In the genomic region with DNA sequence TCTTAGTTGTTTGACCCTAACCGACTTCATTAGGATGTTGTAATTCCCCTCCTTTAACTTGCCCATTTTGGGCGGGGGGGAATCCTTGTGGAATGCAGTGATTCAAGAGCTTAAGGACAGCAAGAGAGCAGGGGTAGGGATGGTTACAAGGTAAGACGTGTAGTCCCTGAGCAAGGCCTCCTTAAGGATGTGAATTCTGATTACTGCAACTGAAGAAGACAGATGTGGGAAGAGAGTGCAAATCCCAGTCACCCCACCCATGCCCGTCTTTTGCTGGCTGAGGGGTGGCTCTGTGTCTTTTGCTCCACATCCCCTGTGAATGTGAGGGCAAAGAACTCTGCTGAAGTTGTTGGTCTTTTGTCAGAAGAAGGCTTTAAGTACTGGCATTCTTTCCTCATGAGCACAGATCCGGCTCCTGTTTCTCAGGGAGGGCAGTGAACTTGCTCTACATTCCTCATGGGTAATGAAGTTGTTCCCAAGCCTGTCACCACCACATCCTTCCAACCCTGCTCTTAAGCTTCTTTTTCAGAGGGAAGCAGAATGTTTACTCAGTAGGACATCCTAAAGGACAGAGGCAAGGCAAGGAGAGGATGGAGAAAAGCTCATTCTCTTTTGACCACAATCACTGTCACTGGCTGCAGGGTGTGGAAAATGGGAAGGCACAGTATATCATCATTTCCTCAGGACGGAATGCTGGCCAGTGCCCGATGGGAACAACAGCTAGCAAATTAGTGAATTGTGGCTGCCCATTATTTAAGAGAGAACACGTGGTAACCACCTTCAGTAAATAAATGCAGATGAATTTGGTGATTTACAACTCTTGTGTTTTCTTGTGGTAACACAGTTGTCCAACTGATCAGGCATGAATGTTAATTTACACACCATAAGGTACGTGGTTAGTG, we compare ENCODE assay signal across 2 cellular contexts.
TF ChIP-seq lines count a peak whose summit lies in the region.

No MANE protein-coding gene starts in this region.

TF ChIP-seq in IMR-90, 13 proteins besides CTCF, POLR2A, EP300 and RAD21:
- peak; percentile 4 for TF ChIP-seq CEBPB (IDR thresholded peaks at IDR 0.05; ENCODE audit: low read depth, low read length)
- peak; percentile 52; the same call in 1 of the 2 replicates for TF ChIP-seq MXI1 (IDR thresholded peaks at IDR 0.05; ENCODE audit: borderline replicate concordance, low read depth, low read length)
- TF ChIP-seq FOS (IDR thresholded peaks at IDR 0.05; ENCODE audit: low read depth, low read length): 0 out of 2 replicates have a peak, but pooled peaks have one; percentile 21
- peak; percentile 61 for TF ChIP-seq RCOR1 (IDR thresholded peaks at IDR 0.05; ENCODE audit: insufficient replicate concordance, low read length)
- no peak for TF ChIP-seq BHLHE40 (IDR thresholded peaks at IDR 0.05; ENCODE audit: low read depth, low read length)
- no peak for TF ChIP-seq RFX5 (IDR thresholded peaks at IDR 0.05; ENCODE audit: low read depth, low read length)
- TF ChIP-seq, protein P1, sequence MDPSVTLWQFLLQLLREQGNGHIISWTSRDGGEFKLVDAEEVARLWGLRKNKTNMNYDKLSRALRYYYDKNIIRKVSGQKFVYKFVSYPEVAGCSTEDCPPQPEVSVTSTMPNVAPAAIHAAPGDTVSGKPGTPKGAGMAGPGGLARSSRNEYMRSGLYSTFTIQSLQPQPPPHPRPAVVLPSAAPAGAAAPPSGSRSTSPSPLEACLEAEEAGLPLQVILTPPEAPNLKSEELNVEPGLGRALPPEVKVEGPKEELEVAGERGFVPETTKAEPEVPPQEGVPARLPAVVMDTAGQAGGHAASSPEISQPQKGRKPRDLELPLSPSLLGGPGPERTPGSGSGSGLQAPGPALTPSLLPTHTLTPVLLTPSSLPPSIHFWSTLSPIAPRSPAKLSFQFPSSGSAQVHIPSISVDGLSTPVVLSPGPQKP (IDR thresholded peaks at IDR 0.05; ENCODE audit: borderline replicate concordance, low read depth, low read length): no peak
- peak; percentile 5 for TF ChIP-seq MAFK (IDR thresholded peaks at IDR 0.05; ENCODE audit: low read depth, low read length)
- TF ChIP-seq SMC3 (IDR thresholded peaks at IDR 0.05; ENCODE audit: low read depth, low read length): 0 out of 2 replicates have a peak, but pooled peaks have one; percentile 14
- TF ChIP-seq CHD1 (IDR thresholded peaks at IDR 0.05; ENCODE audit: low read depth, low read length): peak; percentile 6
- peak; percentile 51 for TF ChIP-seq MAZ (IDR thresholded peaks at IDR 0.05; ENCODE audit: borderline replicate concordance, low read depth, low read length)
- no peak for TF ChIP-seq NFE2L2 (IDR thresholded peaks at IDR 0.05; ENCODE audit: low read depth, low read length)
- TF ChIP-seq, protein P2, sequence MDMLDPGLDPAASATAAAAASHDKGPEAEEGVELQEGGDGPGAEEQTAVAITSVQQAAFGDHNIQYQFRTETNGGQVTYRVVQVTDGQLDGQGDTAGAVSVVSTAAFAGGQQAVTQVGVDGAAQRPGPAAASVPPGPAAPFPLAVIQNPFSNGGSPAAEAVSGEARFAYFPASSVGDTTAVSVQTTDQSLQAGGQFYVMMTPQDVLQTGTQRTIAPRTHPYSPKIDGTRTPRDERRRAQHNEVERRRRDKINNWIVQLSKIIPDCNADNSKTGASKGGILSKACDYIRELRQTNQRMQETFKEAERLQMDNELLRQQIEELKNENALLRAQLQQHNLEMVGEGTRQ (IDR thresholded peaks at IDR 0.05; ENCODE audit: low read depth, low read length): no peak

TF ChIP-seq in endothelial cell of umbilical vein, 7 proteins besides CTCF, POLR2A, EP300 and RAD21:
- TF ChIP-seq FOS (IDR thresholded peaks at IDR 0.05; ENCODE audit: borderline replicate concordance, insufficient read depth, low read length) (peak; percentile 33), EZH2 (IDR thresholded peaks at IDR 0.05; ENCODE audit: borderline replicate concordance, low read depth, low read length, severe bottlenecking) (no peak), MYC (IDR thresholded peaks at IDR 0.05; ENCODE audit: low read depth, low read length) (peak; percentile 40), GATA2 (IDR thresholded peaks at IDR 0.05; ENCODE audit: insufficient read depth, insufficient read length, low read depth, low read length) (no peak), JUN (IDR thresholded peaks at IDR 0.05; ENCODE audit: borderline replicate concordance, insufficient read depth, insufficient read length, low read depth) (peak; percentile 87), POLR2AphosphoS5 (IDR thresholded peaks at IDR 0.05; ENCODE audit: insufficient read depth, low read depth, low read length) (peak; percentile 77)
- TF ChIP-seq, protein P3, sequence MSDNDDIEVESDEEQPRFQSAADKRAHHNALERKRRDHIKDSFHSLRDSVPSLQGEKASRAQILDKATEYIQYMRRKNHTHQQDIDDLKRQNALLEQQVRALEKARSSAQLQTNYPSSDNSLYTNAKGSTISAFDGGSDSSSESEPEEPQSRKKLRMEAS (IDR thresholded peaks at IDR 0.05; ENCODE audit: insufficient read depth, insufficient read length): peak; percentile 87
